8 cellular contexts compared by ENCODE assay signal in genomic region chr3:188421151-188421821, GRCh38.
DNase-seq lines count a peak whose midpoint lies in the region; ATAC-seq and TF ChIP-seq lines count a peak whose summit lies in the region.

No MANE protein-coding gene starts in this region.

- POLR2A ChIA-PET in OCI-LY7 (lab: Charles Lee): interaction anchor here (0.6 to 2.5 kb wide), 17 partner anchors 8 to 332 kb away, joined by 3 to 16 read pairs (median 3); no protein-coding TSS in a partner anchor

- H3K79me2 ChIP-seq in GM23248 (ENCODE audit: insufficient read depth) (peaks cover 70% of the 10 kb centered on the region), OCI-LY7 (ENCODE audit: insufficient read depth, low read depth, low read length) (peaks cover 18% of the 10 kb centered on the region; the same call in 1 of the 2 replicates), GM23338 (replicated peaks; ENCODE audit: insufficient read depth) (peaks cover 4% of the 10 kb centered on the region; the same call in 1 of the 2 replicates)

- no TSS peak for BruUV-seq in OCI-LY7 (replicated peaks; lab: Mats Ljungman, UMichigan)

- H2AFZ ChIP-seq in GM23248 (no peak overlapping the region), OCI-LY7 (ENCODE audit: low read length) (peak overlapping the region; percentile 71), GM23338 (no peak overlapping the region)

- H3K9ac ChIP-seq in BLaER1 (no peak overlapping the region), GM23248 (peak overlapping the region; percentile 9; the same call in 1 of the 2 replicates)

- no peaks in the 10 kb centered on the region; the same call in 2 of the 3 replicates for H3K36me3 Mint-ChIP-seq in GM23338 (ENCODE audit: low read depth)

- intact Hi-C loops in OCI-LY7 (cut with micrococcal nuclease; ENCODE audit: unreplicated experiment): loop anchor here (1.0 kb wide), 1 partner anchor 25 kb away; no protein-coding TSS in a partner anchor

- H3K27me3 ChIP-seq in BLaER1: no peaks in the 10 kb centered on the region
- no peaks in the 10 kb centered on the region for H3K27me3 ChIP-seq in GM23248 (replicated peaks; ENCODE audit: insufficient read depth)
- H3K27me3 ChIP-seq in kidney epithelial cell (ENCODE audit: control insufficient read depth, insufficient read depth, low read length): no peaks in the 10 kb centered on the region
- no peaks in the 10 kb centered on the region for H3K27me3 ChIP-seq in GM23338 (ENCODE audit: insufficient read depth)

- H3K27me3 Mint-ChIP-seq in GM23338 (ENCODE audit: insufficient read depth, low read depth, poor library complexity): no peaks in the 10 kb centered on the region

- ATAC-seq in GM23338: no peak

- peaks cover 34% of the 10 kb centered on the region for H3K9me3 ChIP-seq in BLaER1
- H3K9me3 ChIP-seq in GM23248 (ENCODE audit: low read depth): no peaks in the 10 kb centered on the region
- peaks cover 12% of the 10 kb centered on the region for H3K9me3 ChIP-seq in OCI-LY7 (ENCODE audit: low read length)

- peaks cover 5% of the 10 kb centered on the region; the same call in 2 of the 3 replicates for H3K4me1 Mint-ChIP-seq in GM23338

- no peak overlapping the region for H3K4me3 Mint-ChIP-seq in GM23338

- TF ChIP-seq CTCF in OCI-LY7 (conservative IDR thresholded peaks at IDR 0.05; ENCODE audit: low read length) (no peak), kidney epithelial cell (IDR thresholded peaks at IDR 0.05; ENCODE audit: insufficient read depth, low read length, poor library complexity, severe bottlenecking) (no peak), GM23338 (conservative IDR thresholded peaks at IDR 0.05; ENCODE audit: low read depth in 2 of 2) (no peak)

- H3K4me3 ChIP-seq in BLaER1: no peak overlapping the region
- peak overlapping the region; percentile 26; the same call in 1 of the 2 replicates for H3K4me3 ChIP-seq in GM23248
- H3K4me3 ChIP-seq in OCI-LY7 (ENCODE audit: low read depth, low read length, poor library complexity, severe bottlenecking): peak overlapping the region; percentile 53
- H3K4me3 ChIP-seq in kidney epithelial cell (ENCODE audit: low read depth, low read length): no peak overlapping the region
- H3K4me3 ChIP-seq in GM23338: no peak overlapping the region

- H3K4me1 ChIP-seq in BLaER1 (peaks cover 29% of the 10 kb centered on the region), GM23248 (ENCODE audit: insufficient read depth) (peaks cover 28% of the 10 kb centered on the region), OCI-LY7 (ENCODE audit: insufficient read depth, low read length, poor library complexity, severe bottlenecking) (peaks cover 59% of the 10 kb centered on the region), GM23338 (ENCODE audit: insufficient read depth) (no peaks in the 10 kb centered on the region)

- H3K9me3 Mint-ChIP-seq in GM23338: peaks cover 8% of the 10 kb centered on the region; the same call in 1 of the 3 replicates

- H3K4me2 ChIP-seq in BLaER1 (peak overlapping the region; percentile 48), GM23248 (ENCODE audit: unreplicated experiment) (peak overlapping the region; percentile 48), OCI-LY7 (ENCODE audit: low read length) (peak overlapping the region; percentile 81), GM23338 (no peak overlapping the region)

- CTCF ChIA-PET in OCI-LY7 (lab: Charles Lee; ENCODE audit: unreplicated experiment): interaction anchor here (1.3 kb wide), 1 partner anchor 20 kb away, joined by 3 read pairs; no protein-coding TSS in a partner anchor

- H4K20me1 ChIP-seq in BLaER1: no peaks in the 10 kb centered on the region
- H4K20me1 ChIP-seq in GM23248 (ENCODE audit: insufficient read depth): no peaks in the 10 kb centered on the region
- H4K20me1 ChIP-seq in OCI-LY7 (ENCODE audit: insufficient read depth, low read length): no peaks in the 10 kb centered on the region
- no peaks in the 10 kb centered on the region for H4K20me1 ChIP-seq in GM23338 (replicated peaks; ENCODE audit: insufficient read depth)

- H3F3A ChIP-seq in GM23248 (ENCODE audit: insufficient read depth) (peaks cover 24% of the 10 kb centered on the region), GM23338 (replicated peaks; ENCODE audit: low read depth) (no peaks in the 10 kb centered on the region)

- no peak overlapping the region; the same call in 1 of the 2 replicates for H3K27ac Mint-ChIP-seq in GM23338

- DNase-seq in GM23248 (peak; percentile 93), OCI-LY7 (ENCODE audit: low spot score) (peak; percentile 29), kidney epithelial cell (ENCODE audit: low read depth) (peak; percentile 25), NCI-H526 (lab: John Stamatoyannopoulos, UW) (no peak), GM23338 (ENCODE audit: low spot score) (no peak), activated gamma-delta T cell treated with Interleukin-2 at 50 U/mL for 16 hours (no peak), NCI-H1417 treated with DMSO at 0.1 percent for 48 hours (lab: John Stamatoyannopoulos, UW) (no peak)

- in situ Hi-C loops in GM23248 (cut with MboI): no loop called here

- H3K27ac ChIP-seq in BLaER1 (peak overlapping the region; percentile 24; the same call in 1 of the 2 replicates), GM23248 (peak overlapping the region; percentile 61), OCI-LY7 (ENCODE audit: low read depth, low read length, poor library complexity, severe bottlenecking) (peak overlapping the region; percentile 88), GM23338 (ENCODE audit: low read depth) (no peak overlapping the region)

- H3K9me2 ChIP-seq in GM23248 (ENCODE audit: insufficient read depth) (no peaks in the 10 kb centered on the region), OCI-LY7 (ENCODE audit: insufficient read depth, low read length) (no peaks in the 10 kb centered on the region), GM23338 (ENCODE audit: insufficient read depth) (no peaks in the 10 kb centered on the region)

- 6 to 14% methylated on average over 2 of the region's 2 CpGs for WGBS in GM23248 (ENCODE audit: low coverage in 1 of 2, low lambda C conversion rate in 2 of 2, missing lambda C conversion rate in 2 of 2), 2 experiments

- H3K36me3 ChIP-seq in BLaER1 (no peaks in the 10 kb centered on the region; the same call in 1 of the 2 replicates), GM23248 (ENCODE audit: low read depth) (no peaks in the 10 kb centered on the region), OCI-LY7 (ENCODE audit: insufficient read depth, low read length) (peaks cover 3% of the 10 kb centered on the region; the same call in 1 of the 2 replicates), kidney epithelial cell (ENCODE audit: control insufficient read depth, insufficient read depth, low read length) (no peaks in the 10 kb centered on the region), GM23338 (ENCODE audit: insufficient read depth) (no peaks in the 10 kb centered on the region)

TF ChIP-seq in GM23338, 12 proteins besides CTCF, POLR2A, EP300 and RAD21 (continues in another document):
- TF ChIP-seq STAT1 (IDR thresholded peaks at IDR 0.05; ENCODE audit: unreplicated experiment) (no peak), ETS1 (IDR thresholded peaks at IDR 0.05) (no peak), ZNF114 (CRISPR knock-in tag; IDR thresholded peaks at IDR 0.05) (no peak), POLR2AphosphoS5 (IDR thresholded peaks at IDR 0.05; ENCODE audit: low read depth) (no peak), REST (IDR thresholded peaks at IDR 0.05; ENCODE audit: unreplicated experiment) (no peak), ZNF331 (CRISPR knock-in tag; IDR thresholded peaks at IDR 0.05; ENCODE audit: low read depth) (no peak), EZH2phosphoT487 (IDR thresholded peaks at IDR 0.05; ENCODE audit: unreplicated experiment) (no peak), CREB1 (CRISPR knock-in tag; IDR thresholded peaks at IDR 0.05; ENCODE audit: low read depth) (no peak), NANOG (IDR thresholded peaks at IDR 0.05; ENCODE audit: borderline replicate concordance) (no peak)

Comparison
In these comparisons a context has a peak if more than half of its experiments do, and no peak if none do; other contexts are left out.
1. H3K4me3 ChIP-seq: peak in GM23248 (single experiment) and OCI-LY7 (single experiment); none in BLaER1 (single experiment), kidney epithelial cell (single experiment) and GM23338 (single experiment).
2. DNase-seq: peak in GM23248 (single experiment), OCI-LY7 (single experiment) and kidney epithelial cell (single experiment); none in NCI-H526 (0 of 2), GM23338 (single experiment), activated gamma-delta T cell treated with Interleukin-2 at 50 U/mL for 16 hours (single experiment) and NCI-H1417 treated with DMSO at 0.1 percent for 48 hours (single experiment).